12 cellular contexts compared by ENCODE assay signal in the genomic region with DNA sequence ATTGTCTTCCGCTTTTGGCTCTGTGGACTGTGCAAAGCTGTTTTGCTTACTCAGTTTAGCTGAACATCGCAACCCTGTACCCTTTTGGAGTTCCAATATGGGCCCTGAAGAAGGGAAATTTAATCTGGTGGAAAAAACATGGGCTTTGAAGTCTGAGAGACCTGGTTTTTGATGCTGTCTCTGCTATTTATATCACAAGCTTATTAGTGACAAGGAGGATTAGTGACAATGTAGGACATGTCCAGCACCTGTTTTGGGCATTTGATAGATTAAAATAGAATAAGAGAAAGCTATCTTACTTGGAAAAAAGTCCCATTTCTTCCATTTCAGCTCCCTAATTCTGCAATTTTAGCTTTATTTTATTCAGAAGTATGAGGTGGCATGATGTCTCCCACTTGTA.
DNase-seq lines count a peak whose midpoint lies in the region; ATAC-seq and TF ChIP-seq lines count a peak whose summit lies in the region.
"Had no signal": no experiment of that assay in that cellular context is flagged by ENCODE, and none has a peak within 500 bp of the region (broad histone marks: within the 10 kb centered on the region; RNA-seq: fewer than 3 reads in every experiment).

No MANE protein-coding gene starts in this region.

- intact Hi-C loops in gastrocnemius medialis (cut with DNase I; ENCODE audit: low total_unique reads), result loop anchor here (1.0 kb wide), 1 partner anchor 160 kb away; no protein-coding TSS in a partner anchor

- peaks cover 35 to 42% of the 10 kb centered on the region in 2 donors for H3K4me1 ChIP-seq in gastrocnemius medialis

- no peaks in the 10 kb centered on the region for H3K9me3 ChIP-seq in gastrocnemius medialis
- H3K9me3 ChIP-seq: BLaER1 treated with 17β-estradiol and CSF1 and Interleukin-3, amounts not matched to agents 10 nM and 100 nM had no signal

- no peak overlapping the region for H3K27ac Mint-ChIP-seq in activated naive CD4-positive, alpha-beta T cell treated with anti-CD3 and anti-CD28 coated beads, Interleukin-2, amount 50 U/mL, for 72 hours
- H3K27ac Mint-ChIP-seq: B cell; CD8-positive, alpha-beta T cell; H9 had no signal

- DNase-seq in NCI-H82 (lab: John Stamatoyannopoulos, UW) (peak; percentile 52), left kidney (ENCODE audit: low read depth, low spot score) (peak; percentile 17), gastrocnemius medialis (no peak), NCI-H1105 (lab: John Stamatoyannopoulos, UW) (no peak)
- DNase-seq in central memory CD4-positive, alpha-beta T cell, result no peak
- DNase-seq in activated naive CD4-positive, alpha-beta T cell treated with anti-CD3 and anti-CD28 coated beads, Interleukin-2, amount 50 U/mL, for 72 hours (ENCODE audit: low spot score in 2 of 2), result no peak
- DNase-seq: CD8-positive, alpha-beta T cell; COR-L47; DMS 273 treated with DMSO at 0.1 percent for 48 hours; H9 had no signal

- no peak for TF ChIP-seq CTCF in gastrocnemius medialis (IDR thresholded peaks at IDR 0.05 in 4 of 5, conservative IDR thresholded peaks at IDR 0.05 in 1 of 5)

- no peaks in the 10 kb centered on the region for H3K27me3 ChIP-seq in gastrocnemius medialis
- H3K27me3 ChIP-seq: BLaER1 treated with 17β-estradiol and CSF1 and Interleukin-3, amounts not matched to agents 10 nM and 100 nM had no signal

- no peak for ATAC-seq in gastrocnemius medialis
- no peak for ATAC-seq in activated naive CD4-positive, alpha-beta T cell treated with anti-CD3 and anti-CD28 coated beads, Interleukin-2, amount 50 U/mL, for 72 hours
- ATAC-seq: CD8-positive, alpha-beta T cell had no signal

- H3K27ac ChIP-seq in gastrocnemius medialis, result peak overlapping the region in 3 of 4 donors; percentile 12 to 24 (median 18)
- H3K27ac ChIP-seq: BLaER1 treated with 17β-estradiol and CSF1 and Interleukin-3, amounts not matched to agents 10 nM and 100 nM had no signal

- H3K36me3 Mint-ChIP-seq in activated naive CD4-positive, alpha-beta T cell treated with anti-CD3 and anti-CD28 coated beads, Interleukin-2, amount 50 U/mL, for 72 hours, result no peaks in the 10 kb centered on the region
- H3K36me3 Mint-ChIP-seq: CD8-positive, alpha-beta T cell had no signal

- no peak for TF ChIP-seq POLR2A in gastrocnemius medialis (IDR thresholded peaks at IDR 0.05)

- in situ Hi-C loops in gastrocnemius medialis (cut with MboI; ENCODE audit: low sequenced_read_pairs in 4 of 4), result no loop called here

- H3K9me3 Mint-ChIP-seq in activated naive CD4-positive, alpha-beta T cell treated with anti-CD3 and anti-CD28 coated beads, Interleukin-2, amount 50 U/mL, for 72 hours, result no peaks in the 10 kb centered on the region
- H3K9me3 Mint-ChIP-seq: CD8-positive, alpha-beta T cell; H9 had no signal

- H3K4me3 ChIP-seq in gastrocnemius medialis, result no peak overlapping the region
- H3K4me3 ChIP-seq: BLaER1 treated with 17β-estradiol and CSF1 and Interleukin-3, amounts not matched to agents 10 nM and 100 nM had no signal

- H3K36me3 ChIP-seq in gastrocnemius medialis, result no peaks in the 10 kb centered on the region
- H3K36me3 ChIP-seq: BLaER1 treated with 17β-estradiol and CSF1 and Interleukin-3, amounts not matched to agents 10 nM and 100 nM had no signal

Comparison
In these comparisons a context has a peak if more than half of its experiments do, and no peak if none do; other contexts are left out.
1. DNase-seq: peak in NCI-H82 (single experiment) and left kidney (single experiment); none in gastrocnemius medialis (0 of 2), central memory CD4-positive, alpha-beta T cell (single experiment), activated naive CD4-positive, alpha-beta T cell treated with anti-CD3 and anti-CD28 coated beads, Interleukin-2, amount 50 U/mL, for 72 hours (0 of 2) and NCI-H1105 (single experiment).